Comparison of ENCODE assay signal across 15 cellular contexts in the genomic region with DNA sequence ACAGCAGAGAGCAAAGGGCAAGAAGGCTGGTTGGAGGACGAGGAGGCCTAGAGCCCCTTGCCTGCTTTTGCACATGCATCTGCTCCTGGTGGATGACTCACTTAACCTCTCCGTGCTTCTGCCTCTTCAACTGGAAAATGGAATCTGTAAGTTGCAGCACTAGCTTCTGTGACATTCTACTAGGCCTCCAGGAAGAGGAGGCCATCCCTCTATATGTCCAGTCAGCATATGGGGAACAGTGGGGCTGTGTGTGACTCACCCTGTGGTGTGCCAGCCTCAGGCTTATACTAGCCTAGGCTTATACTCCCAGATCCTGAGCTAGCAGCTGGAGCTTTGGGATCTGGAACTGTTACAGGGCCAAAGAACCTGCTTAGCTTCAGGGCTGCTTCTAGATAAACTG. TPM values are rescaled to one million over a fixed set of nuclear protein-coding genes. Genes with fewer than 3 reads are reported as not detected.
DNase-seq lines count a peak whose midpoint lies in the region; ATAC-seq, FAIRE-seq and TF ChIP-seq lines count a peak whose summit lies in the region.
"Had no signal": no experiment of that assay in that cellular context is flagged by ENCODE, and none has a peak within 500 bp of the region (broad histone marks: within the 10 kb centered on the region; RNA-seq: fewer than 3 reads in every experiment).

No MANE protein-coding gene starts in this region.

- peak; percentile 37 to 61; a peak in 3 of 6 replicates for ATAC-seq in A549
- ATAC-seq in CD8-positive, alpha-beta T cell: no peak

- peaks cover 28% of the 10 kb centered on the region for H3K4me1 ChIP-seq in A549
- H3K4me1 ChIP-seq in CD8-positive, alpha-beta T cell (ENCODE audit: insufficient read depth, low read length): no peaks in the 10 kb centered on the region

- H3K36me3 Mint-ChIP-seq in CD8-positive, alpha-beta T cell: no peaks in the 10 kb centered on the region

- intact Hi-C loops in CD8-positive, alpha-beta T cell (cut with DNase I, micrococcal nuclease): no loop called here

- TF ChIP-seq CTCF in A549 (IDR thresholded peaks at IDR 0.05) (no peak), fibroblast of pulmonary artery (IDR thresholded peaks at IDR 0.05; ENCODE audit: low read length, missing control alignments) (no peak)
- TF ChIP-seq CTCF in CD8-positive, alpha-beta T cell (IDR thresholded peaks at IDR 0.05): no peak

- POLR2A ChIA-PET in A549 (lab: Yijun Ruan, JAX): no interaction called here
- POLR2A ChIA-PET in CD8-positive, alpha-beta T cell (lab: Charles Lee): no interaction called here

- H3K27me3 ChIP-seq in CD8-positive, alpha-beta T cell (ENCODE audit: insufficient read depth, low read length): no peaks in the 10 kb centered on the region

- no peaks in the 10 kb centered on the region for H3K9me3 ChIP-seq in A549
- no peaks in the 10 kb centered on the region for H3K9me3 ChIP-seq in CD8-positive, alpha-beta T cell (ENCODE audit: low read length)

- peak overlapping the region in 1 of 2 experiments; percentile 16; a peak in 1 of 6 replicates for H3K27ac ChIP-seq in A549
- H3K27ac ChIP-seq in CD8-positive, alpha-beta T cell (ENCODE audit: low read depth, low read length): no peak overlapping the region

- no peaks in the 10 kb centered on the region for H3K36me3 ChIP-seq in CD8-positive, alpha-beta T cell (ENCODE audit: insufficient read depth, low read length)

- no peak for TF ChIP-seq EP300 in A549 (IDR thresholded peaks at IDR 0.05)

- no peak overlapping the region for H3K4me2 ChIP-seq in A549

- H3K27me3 Mint-ChIP-seq in CD8-positive, alpha-beta T cell (ENCODE audit: low read depth): no peaks in the 10 kb centered on the region

- CTCF ChIA-PET in A549 (lab: Yijun Ruan, JAX): interaction anchor here (3.7 kb wide), 1 partner anchor 14 kb away, joined by 21 read pairs; no protein-coding TSS in a partner anchor
- CTCF ChIA-PET in CD8-positive, alpha-beta T cell (lab: Charles Lee): interaction anchor here (2.0 kb wide), 1 partner anchor 238 kb away, joined by 7 read pairs; no protein-coding TSS in a partner anchor

- 62% methylated on average over 2 of the region's 2 CpGs for WGBS in A549 (ENCODE audit: missing lambda C conversion rate)

- no peaks in the 10 kb centered on the region for H3K9me3 Mint-ChIP-seq in CD8-positive, alpha-beta T cell

- no peak for TF ChIP-seq POLR2A in A549 (IDR thresholded peaks at IDR 0.05; ENCODE audit: low read length)

- peak; percentile 85 for FAIRE-seq in A549 (lab: Jason Lieb, UNC)

- DNase-seq in A549 (ENCODE audit: low read depth in 1 of 2, low spot score in 1 of 2) (no peak), HK-2 (ENCODE audit: unreplicated experiment) (peak; percentile 58), SW480 (ENCODE audit: low spot score) (peak; percentile 36), fibroblast of pulmonary artery (ENCODE audit: low read depth) (peak; percentile 55), NCI-H187 (lab: John Stamatoyannopoulos, UW) (no peak), NCI-H1048 (lab: John Stamatoyannopoulos, UW) (no peak), NCI-H1694 treated with DMSO at 0.1 percent for 48 hours (lab: John Stamatoyannopoulos, UW) (no peak)
- no peak for DNase-seq in CD8-positive, alpha-beta T cell
- DNase-seq: activated T-cell treated with anti-CD3 and anti-CD28 coated beads, Interleukin-2, amount 50 U/mL, for 48 hours; DMS79; H7; NCI-H1417 treated with DMSO at 0.1 percent for 48 hours; NCI-H69 had no signal

- H3K27ac Mint-ChIP-seq in CD8-positive, alpha-beta T cell: no peak overlapping the region

- no peak overlapping the region for H3K4me3 ChIP-seq in A549
- no peak overlapping the region for H3K4me3 ChIP-seq in fibroblast of pulmonary artery (replicated peaks; ENCODE audit: low read depth, low read length)
- H3K4me3 ChIP-seq in CD8-positive, alpha-beta T cell (ENCODE audit: low read depth, low read length): no peak overlapping the region

- no peak for TF ChIP-seq RAD21 in A549 (conservative IDR thresholded peaks at IDR 0.05 in 1 of 2, IDR thresholded peaks at IDR 0.05 in 1 of 2)

- no peak overlapping the region for H3K4me3 Mint-ChIP-seq in CD8-positive, alpha-beta T cell

- H3K4me1 Mint-ChIP-seq in CD8-positive, alpha-beta T cell (ENCODE audit: low read depth): no peaks in the 10 kb centered on the region

TF ChIP-seq in A549, 52 proteins besides CTCF, POLR2A, EP300 and RAD21:
- TF ChIP-seq MAFK (IDR thresholded peaks at IDR 0.05; ENCODE audit: partially characterized antibody): peak; percentile 68
- no peak for TF ChIP-seq JUNB (IDR thresholded peaks at IDR 0.05)

RNA-seq across cellular contexts. Expression of a gene that starts 36.0 kb away (rescaled TPM):
- 0.04 and 0.12 TPM in 2 replicates for polyA plus RNA-seq in A549 (2011; rRNA removed)
- polyA plus RNA-seq in A549 (2012; cell fraction: cytosol; rRNA removed): 0.01 TPM in 2 replicates
- polyA plus RNA-seq in A549 (2012; cell fraction: nucleus; rRNA removed): 0.02 and 0.06 TPM in 2 replicates
- polyA plus RNA-seq in A549 (2017; fragmentation: RNase III; extraction: RNeasy Plus Mini Kit Qiagen cat#74134 plus additional on column Dnase treatment): 0.05 to 0.06 TPM (median 0.05 TPM) in 3 replicates
- 0.08 and 0.10 TPM in 2 replicates for polyA minus RNA-seq in A549 (2011; rRNA and poly(A)+ RNA removed)
- total RNA-seq in CD8-positive, alpha-beta T cell: not detected
- total RNA-seq: mononuclear cell, ureter had no signal

Comparison
In these comparisons a context has a peak if more than half of its experiments do, and no peak if none do; other contexts are left out.
1. DNase-seq: peak in HK-2 (single experiment), SW480 (single experiment) and fibroblast of pulmonary artery (single experiment); none in A549 (0 of 2), CD8-positive, alpha-beta T cell (0 of 7), NCI-H187 (0 of 2), NCI-H1048 (single experiment) and NCI-H1694 treated with DMSO at 0.1 percent for 48 hours (single experiment).